In genomic region chr12:6492838-6493579, GRCh38 we compare ENCODE assay signal across 1 cellular context.
A peak's percentile ranks its signal among the peaks of the same experiment; 100 is the strongest.
TF ChIP-seq lines count a peak whose summit lies in the region.

Gene MRPL51, minus strand, starts transcription at chr12:6493262. Its CDS starts 126 bp downstream, at chr12:6493136.

TF ChIP-seq in HepG2, 621 proteins besides CTCF, POLR2A, EP300 and RAD21 (continued from another document and continues in another):
- TF ChIP-seq UBTF (CRISPR knock-in tag; IDR thresholded peaks at IDR 0.05) = peak; percentile 53
- peak; percentile 70; the same call in 1 of the 2 replicates for TF ChIP-seq ZNF350 (CRISPR knock-in tag; IDR thresholded peaks at IDR 0.05; ENCODE audit: borderline replicate concordance, low read depth)
- TF ChIP-seq KDM5B (CRISPR knock-in tag; IDR thresholded peaks at IDR 0.05; ENCODE audit: borderline replicate concordance) = peak; percentile 8; the same call in 1 of the 2 replicates
- no peak for TF ChIP-seq SP1 (IDR thresholded peaks at IDR 0.05)
- peak; percentile 82 for TF ChIP-seq SP1 (CRISPR knock-in tag; IDR thresholded peaks at IDR 0.05)
- no peak for TF ChIP-seq ZNF710 (CRISPR knock-in tag; IDR thresholded peaks at IDR 0.05; ENCODE audit: borderline replicate concordance)
- TF ChIP-seq GRHL1 (CRISPR knock-in tag; conservative IDR thresholded peaks at IDR 0.05) = no peak
- no peak for TF ChIP-seq FOXJ3 (CRISPR knock-in tag; IDR thresholded peaks at IDR 0.05; ENCODE audit: borderline replicate concordance)
- peak; percentile 96 for TF ChIP-seq YY1 (IDR thresholded peaks at IDR 0.05; ENCODE audit: insufficient read depth, insufficient replicate concordance, low read depth, low read length)
- no peak for TF ChIP-seq ZNF326 (CRISPR knock-in tag; IDR thresholded peaks at IDR 0.05; ENCODE audit: borderline replicate concordance)
- TF ChIP-seq NFATC3 (CRISPR knock-in tag; IDR thresholded peaks at IDR 0.05) = peak; percentile 77; the same call in 1 of the 2 replicates
- TF ChIP-seq ZNF512B (CRISPR knock-in tag; IDR thresholded peaks at IDR 0.05; ENCODE audit: borderline replicate concordance) = no peak
- TF ChIP-seq RBM39 (IDR thresholded peaks at IDR 0.05; ENCODE audit: low read depth, low read length, poor library complexity, severe bottlenecking) = no peak
- TF ChIP-seq TARDBP (CRISPR knock-in tag; IDR thresholded peaks at IDR 0.05) = peak; percentile 50; the same call in 1 of the 2 replicates
- 0 out of 2 replicates have a peak, but pooled peaks have one; percentile 65 for TF ChIP-seq ZNF230 (CRISPR knock-in tag; IDR thresholded peaks at IDR 0.05)
- TF ChIP-seq ZNF713 (CRISPR knock-in tag; IDR thresholded peaks at IDR 0.05) = no peak
- no peak for TF ChIP-seq KIAA2018 (CRISPR knock-in tag; IDR thresholded peaks at IDR 0.05; ENCODE audit: borderline replicate concordance)
- TF ChIP-seq HOXA9 (CRISPR knock-in tag; IDR thresholded peaks at IDR 0.05; ENCODE audit: borderline replicate concordance) = no peak
- no peak for TF ChIP-seq ZNF780A (CRISPR knock-in tag; IDR thresholded peaks at IDR 0.05)
- TF ChIP-seq ZBTB43 (CRISPR knock-in tag; conservative IDR thresholded peaks at IDR 0.05) = no peak
- peak; percentile 45; the same call in 1 of the 2 replicates for TF ChIP-seq ZHX2 (IDR thresholded peaks at IDR 0.05; ENCODE audit: low read depth)
- no peak for TF ChIP-seq ZHX2 (CRISPR knock-in tag; IDR thresholded peaks at IDR 0.05; ENCODE audit: borderline replicate concordance)
- TF ChIP-seq ZNF792 (CRISPR knock-in tag; IDR thresholded peaks at IDR 0.05) = peak; percentile 69
